ENCODE assay signal across 8 cellular contexts in the genomic region with DNA sequence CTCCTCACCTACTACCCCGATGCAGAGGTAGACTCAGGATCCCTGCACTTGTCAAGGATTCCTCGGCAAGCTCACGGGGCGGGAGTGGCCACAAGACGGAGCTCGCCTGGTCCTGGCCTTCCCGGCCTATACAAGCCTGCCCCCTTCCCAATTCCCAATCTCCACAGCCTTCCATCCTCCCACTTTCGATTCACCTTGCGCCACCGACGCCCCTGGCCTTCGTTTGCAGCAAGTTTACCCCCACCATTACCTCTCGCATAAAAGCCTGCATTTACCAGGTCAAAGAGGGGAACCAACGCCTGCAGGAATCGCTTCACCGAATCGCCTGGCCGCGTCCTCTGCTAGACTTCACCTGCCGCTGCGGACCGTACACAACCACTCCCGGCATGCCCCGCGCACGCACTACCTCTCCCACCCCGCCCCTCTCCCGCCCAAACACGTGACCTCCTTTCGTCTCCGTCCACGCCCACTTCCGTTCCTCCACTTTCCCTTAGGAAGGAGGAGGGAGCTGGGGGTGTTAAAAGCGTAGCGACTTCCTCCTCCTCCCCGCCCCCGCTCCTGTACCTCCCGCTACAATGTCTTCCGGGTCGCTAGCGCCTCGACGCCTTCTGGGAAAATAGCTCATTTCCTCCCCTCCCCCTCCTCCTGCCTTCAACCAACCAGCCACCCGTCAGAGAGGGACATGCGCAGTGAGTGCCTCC. TPM values are rescaled to one million over a fixed set of nuclear protein-coding genes. Genes with fewer than 3 reads are reported as not detected.
DNase-seq lines count a peak whose midpoint lies in the region; ATAC-seq and TF ChIP-seq lines count a peak whose summit lies in the region.

ORC4 (minus strand) TSS at position 380 of the 701 bp plus-strand sequence. CDS start 44,779 bp downstream, outside the sequence.

- H3K36me3 ChIP-seq in SU-DHL-6 (ENCODE audit: low read length) (no peaks in the 10 kb centered on the region), ovary (no peaks in the 10 kb centered on the region), thyroid gland (no peaks in the 10 kb centered on the region)

- H3K4me2 ChIP-seq in SU-DHL-6 (ENCODE audit: low read depth, low read length, poor library complexity, severe bottlenecking) = peak within 1 kb of the TSS; percentile 99

- WGBS in ovary, 3 donors = 0 to 1% (median 0%) methylated on average over 44 to 45 of the region's 45 CpGs
- 1% methylated on average over 44 of the region's 45 CpGs for WGBS in thyroid gland, 2 donors

- no peaks in the 10 kb centered on the region for H4K20me1 ChIP-seq in SU-DHL-6 (ENCODE audit: low read depth, low read length)

- peak; percentile 71 for TF ChIP-seq EP300 in ovary (IDR thresholded peaks at IDR 0.05)

- TF ChIP-seq CTCF in GM12873 (IDR thresholded peaks at IDR 0.05; ENCODE audit: insufficient read depth, low read depth, low read length, missing control alignments) (peak; percentile 33), SU-DHL-6 (IDR thresholded peaks at IDR 0.05; ENCODE audit: insufficient read depth, low read length, poor library complexity, severe bottlenecking) (no peak), ovary (IDR thresholded peaks at IDR 0.05) (peak in 1 of 3 donors; percentile 42), thyroid gland (IDR thresholded peaks at IDR 0.05) (peak in 4 of 6 experiments; percentile 31 to 46 (median 38))

- no peaks in the 10 kb centered on the region for H3K9me2 ChIP-seq in SU-DHL-6 (replicated peaks; ENCODE audit: insufficient read depth, low read length)

- H3K4me3 Mint-ChIP-seq in activated naive CD8-positive, alpha-beta T cell treated with anti-CD3 and anti-CD28 coated beads, Interleukin-2, amount 10 ng/mL, durations not matched to agents 7 days and 5 days = peak within 1 kb of the TSS; percentile 99

- H3K9me3 ChIP-seq in SU-DHL-6 (ENCODE audit: insufficient read depth, low read length) (no peaks in the 10 kb centered on the region), ovary (no peaks in the 10 kb centered on the region), thyroid gland (no peaks in the 10 kb centered on the region)

- H3K4me3 ChIP-seq in SU-DHL-6 (ENCODE audit: insufficient read depth, low read length, poor library complexity, severe bottlenecking) (peak within 1 kb of the TSS; percentile 97), ovary (peak within 1 kb of the TSS; percentile 83), thyroid gland (replicated peaks in 1 of 3) (peak within 1 kb of the TSS; percentile 21 to 96 (median 82))

- peak within 1 kb of the TSS; percentile 91 for H2AFZ ChIP-seq in SU-DHL-6 (ENCODE audit: low read depth, low read length, severe bottlenecking)

- no peaks in the 10 kb centered on the region for H3K9me3 Mint-ChIP-seq in activated naive CD8-positive, alpha-beta T cell treated with anti-CD3 and anti-CD28 coated beads, Interleukin-2, amount 10 ng/mL, durations not matched to agents 7 days and 5 days

- POLR2A ChIA-PET in activated naive CD8-positive, alpha-beta T cell treated with anti-CD3 and anti-CD28 coated beads, Interleukin-2, amount 10 ng/mL, durations not matched to agents 7 days and 5 days (lab: Charles Lee) = interaction anchor here (0.6 to 1.7 kb wide), 7 partner anchors 10 to 623 kb away, joined by 3 to 9 read pairs (median 4); no protein-coding TSS in a partner anchor

- H3K36me3 Mint-ChIP-seq in activated naive CD8-positive, alpha-beta T cell treated with anti-CD3 and anti-CD28 coated beads, Interleukin-2, amount 10 ng/mL, durations not matched to agents 7 days and 5 days = peaks cover 9% of the 10 kb centered on the region

- TF ChIP-seq POLR2A in ovary (IDR thresholded peaks at IDR 0.05) = peak; percentile 15
- TF ChIP-seq POLR2A in thyroid gland (IDR thresholded peaks at IDR 0.05) = peak in 1 of 2 donors; percentile 80

- DNase-seq in NCI-H128 (lab: John Stamatoyannopoulos, UW; ENCODE audit: unreplicated experiment) = peak; percentile 91
- DNase-seq in activated naive CD8-positive, alpha-beta T cell treated with anti-CD3 and anti-CD28 coated beads, Interleukin-2, amount 10 ng/mL, durations not matched to agents 7 days and 5 days = peak; percentile 84
- DNase-seq in Right ventricle myocardium inferior (ENCODE audit: missing footprints) = peak; percentile 98
- peak; percentile 95 to 99 (median 98) for DNase-seq in ovary
- peak; percentile 99 for DNase-seq in thyroid gland

- H3K27ac Mint-ChIP-seq in activated naive CD8-positive, alpha-beta T cell treated with anti-CD3 and anti-CD28 coated beads, Interleukin-2, amount 10 ng/mL, durations not matched to agents 7 days and 5 days = peak within 1 kb of the TSS; percentile 98

- no peaks in the 10 kb centered on the region for H3K27me3 ChIP-seq in SU-DHL-6 (ENCODE audit: low read length)
- no peaks in the 10 kb centered on the region for H3K27me3 ChIP-seq in ovary
- H3K27me3 ChIP-seq in thyroid gland = no peaks in the 10 kb centered on the region

- peak within 1 kb of the TSS; percentile 92 for H3K9ac ChIP-seq in SU-DHL-6 (ENCODE audit: low read length)

- H3K27me3 Mint-ChIP-seq in activated naive CD8-positive, alpha-beta T cell treated with anti-CD3 and anti-CD28 coated beads, Interleukin-2, amount 10 ng/mL, durations not matched to agents 7 days and 5 days = no peaks in the 10 kb centered on the region

- H3K4me1 ChIP-seq in ovary (ENCODE audit: insufficient read depth) = peaks cover 8% of the 10 kb centered on the region
- H3K4me1 ChIP-seq in thyroid gland = peaks cover 27 to 31% of the 10 kb centered on the region in 2 donors

- H3K79me2 ChIP-seq in SU-DHL-6 (ENCODE audit: insufficient read depth, low read length) = peaks cover 93% of the 10 kb centered on the region

- H3K27ac ChIP-seq in SU-DHL-6 (ENCODE audit: low read depth, low read length) (peak within 1 kb of the TSS; percentile 80), ovary (peak within 1 kb of the TSS; percentile 89 to 92), thyroid gland (peak within 1 kb of the TSS; percentile 92 to 96 (median 96))

- intact Hi-C loops in Right ventricle myocardium inferior (cut with DNase I) (loop anchor here (5.0 to 10.0 kb wide), 2 partner anchors 178 to 624 kb away; partner anchors contain the start of gene EPC2), ovary (cut with DNase I) (no loop called here), thyroid gland (cut with DNase I) (no loop called here)

- peak; percentile 81 for ATAC-seq in HG02759 (IDR thresholded peaks at IDR 0.05; ENCODE audit: unreplicated experiment)
- ATAC-seq in activated naive CD8-positive, alpha-beta T cell treated with anti-CD3 and anti-CD28 coated beads, Interleukin-2, amount 10 ng/mL, durations not matched to agents 7 days and 5 days (ENCODE audit: low read depth) = peak; percentile 88
- ATAC-seq in Right ventricle myocardium inferior = peak; percentile 99

- peaks cover 32% of the 10 kb centered on the region for H3K4me1 Mint-ChIP-seq in activated naive CD8-positive, alpha-beta T cell treated with anti-CD3 and anti-CD28 coated beads, Interleukin-2, amount 10 ng/mL, durations not matched to agents 7 days and 5 days

- no peaks in the 10 kb centered on the region for H3F3A ChIP-seq in SU-DHL-6 (ENCODE audit: insufficient read depth)

RNA-seq across cellular contexts. Expression of gene ORC4, which starts in this region (rescaled TPM):
- 10 to 100 TPM; 40.0 to 42.3 TPM for total RNA-seq in activated naive CD8-positive, alpha-beta T cell treated with anti-CD3 and anti-CD28 coated beads, Interleukin-2, amount 10 ng/mL, durations not matched to agents 7 days and 5 days
- total RNA-seq in Right ventricle myocardium inferior = 46.8 TPM
- total RNA-seq in ovary = 10 to 100 TPM; 44.3 to 78.0 (median 50.1) TPM
- 10 to 100 TPM; 14.9 to 26.2 TPM for polyA plus RNA-seq in ovary
- 10 to 100 TPM; 62.5 to 89.2 (median 76.5) TPM for total RNA-seq in thyroid gland

Comparison
In these comparisons a context has a peak if more than half of its experiments do, and no peak if none do; other contexts are left out.
1. Peak in every context shown above with its lines: DNase-seq, ATAC-seq, H3K4me3 ChIP-seq and H3K27ac ChIP-seq.